16 cellular contexts compared by ENCODE assay signal in the genomic region with DNA sequence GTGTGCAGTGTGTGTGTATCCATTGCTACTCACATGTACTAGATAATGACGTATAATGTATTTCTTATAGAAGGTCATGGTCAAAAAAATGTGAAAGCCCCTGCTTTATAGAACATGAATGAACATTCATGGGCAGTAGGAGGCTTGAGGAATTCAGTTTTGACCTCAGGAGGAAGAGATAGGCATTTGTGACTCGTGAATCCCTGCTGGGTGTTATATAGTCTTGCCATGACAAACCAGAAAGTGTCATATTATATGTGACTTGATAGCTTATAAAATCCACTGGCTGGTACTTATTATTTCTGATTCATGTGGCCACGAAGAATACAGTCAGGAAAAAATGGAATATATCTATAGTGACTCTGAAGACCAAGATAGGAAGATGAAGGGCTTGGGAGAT.
DNase-seq lines count a peak whose midpoint lies in the region; FAIRE-seq lines count a peak whose summit lies in the region.
"Had no signal": no experiment of that assay in that cellular context is flagged by ENCODE, and none has a peak within 500 bp of the region (broad histone marks: within the 10 kb centered on the region; RNA-seq: fewer than 3 reads in every experiment).

No MANE protein-coding gene starts in this region.

- FAIRE-seq in RCC 7860 (lab: Jason Lieb, UNC): no peak
- FAIRE-seq: D721Med, GM12892 had no signal

- peak; percentile 18 for DNase-seq in EL
- DNase-seq in HT1080 (ENCODE audit: low read depth): peak; percentile 62
- peak; percentile 20 for DNase-seq in RCC 7860 (ENCODE audit: low spot score)
- DNase-seq in myocyte (ENCODE audit: low read depth): peak; percentile 13
- DNase-seq in COR-L47 (lab: John Stamatoyannopoulos, UW): no peak
- no peak for DNase-seq in Ammon's horn (ENCODE audit: low spot score)
- no peak for DNase-seq in GM03348 (ENCODE audit: low spot score)
- DNase-seq in HCEC 1CT: no peak
- DNase-seq: 8988T; AML-193; CD4-positive, CD25-positive, alpha-beta regulatory T cell; DND-41; GOT3; KBM-7 had no signal

Comparison
In these comparisons a context has a peak if more than half of its experiments do, and no peak if none do; other contexts are left out.
1. DNase-seq: peak in EL (single experiment), HT1080 (single experiment), RCC 7860 (single experiment) and myocyte (single experiment); none in COR-L47 (single experiment), Ammon's horn (single experiment), GM03348 (single experiment) and HCEC 1CT (single experiment).